ENCODE assay signal across 17 cellular contexts in genomic region chr10:113425596-113425995, GRCh38.
DNase-seq lines count a peak whose midpoint lies in the region; ATAC-seq and TF ChIP-seq lines count a peak whose summit lies in the region.
"Had no signal": no experiment of that assay in that cellular context is flagged by ENCODE, and none has a peak within 500 bp of the region (broad histone marks: within the 10 kb centered on the region; RNA-seq: fewer than 3 reads in every experiment).

No MANE protein-coding gene starts in this region.

- peak; percentile 52 for DNase-seq in AG10803 (ENCODE audit: low read depth)
- DNase-seq in HFFc6 = peak; percentile 2
- peak; percentile 22 to 26 for DNase-seq in SHP77 (lab: John Stamatoyannopoulos, UW)
- DNase-seq in iris pigment epithelial cell (ENCODE audit: low read depth) = peak; percentile 15
- DNase-seq in NCI-H226 = no peak
- DNase-seq in NCI-H1048 (lab: John Stamatoyannopoulos, UW) = no peak
- DNase-seq: activated CD4-positive, alpha-beta T cell treated with anti-CD3 and anti-CD28 coated beads, Interleukin-2, amount 50 U/mL, for 4 hours; AML-193; amniotic stem cell; dorsolateral prefrontal cortex; occipital lobe; stimulated activated CD4-positive, alpha-beta T cell treated with anti-CD3 and anti-CD28 coated beads, Interleukin-12 subunit alpha, Interleukin-12 subunit beta, amount 100 ng/mL, for 4 hours had no signal

- H3K27ac Mint-ChIP-seq in HFFc6 = no peak overlapping the region
- no peak overlapping the region for H3K27ac Mint-ChIP-seq in activated T-helper 17 cell treated with anti-CD3 and anti-CD28 coated beads, Interleukin-2, amount 50 U/mL, for 72 hours
- H3K27ac Mint-ChIP-seq: activated T-helper 1 cell treated with anti-CD3 and anti-CD28 coated beads, Interleukin-12 subunit alpha, Interleukin-12 subunit beta, Interleukin-2, Interleukin-4 antibody, amounts not matched to agents 30 ng/mL and 10 ng/mL and 1 ng/mL, durations not matched to agents 14 hours and 24 hours and 36 hours; GM23338 had no signal

- no peaks in the 10 kb centered on the region for H3K4me1 Mint-ChIP-seq in HFFc6 (ENCODE audit: low read depth)
- H3K4me1 Mint-ChIP-seq in activated T-helper 17 cell treated with anti-CD3 and anti-CD28 coated beads, Interleukin-2, amount 50 U/mL, for 72 hours = no peaks in the 10 kb centered on the region
- H3K4me1 Mint-ChIP-seq: GM23338 had no signal

- H3K27me3 Mint-ChIP-seq in HFFc6 (ENCODE audit: insufficient read depth) = peaks cover 39% of the 10 kb centered on the region
- H3K27me3 Mint-ChIP-seq in activated T-helper 17 cell treated with anti-CD3 and anti-CD28 coated beads, Interleukin-2, amount 50 U/mL, for 72 hours = peaks cover 10% of the 10 kb centered on the region

- TF ChIP-seq CTCF in AG10803 (conservative IDR thresholded peaks at IDR 0.05; ENCODE audit: low read length) = no peak
- TF ChIP-seq CTCF in HFFc6 (IDR thresholded peaks at IDR 0.05) = no peak

- no peak for ATAC-seq in activated T-helper 17 cell treated with anti-CD3 and anti-CD28 coated beads, Interleukin-2, amount 50 U/mL, for 72 hours (replicated peaks)
- no peak for ATAC-seq in GM21381 (IDR thresholded peaks at IDR 0.05; ENCODE audit: unreplicated experiment)
- ATAC-seq: GM23338 had no signal

- no peak overlapping the region for H3K4me3 Mint-ChIP-seq in HFFc6
- no peak overlapping the region for H3K4me3 Mint-ChIP-seq in activated T-helper 17 cell treated with anti-CD3 and anti-CD28 coated beads, Interleukin-2, amount 50 U/mL, for 72 hours
- H3K4me3 Mint-ChIP-seq: activated T-helper 1 cell treated with anti-CD3 and anti-CD28 coated beads, Interleukin-12 subunit alpha, Interleukin-12 subunit beta, Interleukin-2, Interleukin-4 antibody, amounts not matched to agents 30 ng/mL and 10 ng/mL and 1 ng/mL, durations not matched to agents 14 hours and 24 hours and 36 hours; GM23338 had no signal

- H3K36me3 Mint-ChIP-seq in HFFc6 (ENCODE audit: low read depth) = no peaks in the 10 kb centered on the region; the same call in 1 of the 2 replicates
- no peaks in the 10 kb centered on the region for H3K36me3 Mint-ChIP-seq in activated T-helper 17 cell treated with anti-CD3 and anti-CD28 coated beads, Interleukin-2, amount 50 U/mL, for 72 hours (ENCODE audit: low read depth)

- H3K9me3 Mint-ChIP-seq in HFFc6 = no peaks in the 10 kb centered on the region; the same call in 1 of the 2 replicates
- H3K9me3 Mint-ChIP-seq in activated T-helper 17 cell treated with anti-CD3 and anti-CD28 coated beads, Interleukin-2, amount 50 U/mL, for 72 hours = no peaks in the 10 kb centered on the region
- H3K9me3 Mint-ChIP-seq: GM23338 had no signal

- H3K4me3 ChIP-seq in AG10803 (ENCODE audit: low read length) = no peak overlapping the region
- H3K4me3 ChIP-seq: dorsolateral prefrontal cortex, GM23338, SJCRH30 had no signal

Comparison
In these comparisons a context has a peak if more than half of its experiments do, and no peak if none do; other contexts are left out.
1. DNase-seq: peak in AG10803 (single experiment), HFFc6 (single experiment), SHP77 (2 of 2) and iris pigment epithelial cell (single experiment); none in NCI-H226 (single experiment) and NCI-H1048 (single experiment).